9 cellular contexts compared by ENCODE assay signal in genomic region chr7:132485600-132486594, GRCh38.
DNase-seq lines count a peak whose midpoint lies in the region; ATAC-seq, FAIRE-seq and TF ChIP-seq lines count a peak whose summit lies in the region.
"Had no signal": no experiment of that assay in that cellular context is flagged by ENCODE, and none has a peak within 500 bp of the region (broad histone marks: within the 10 kb centered on the region; RNA-seq: fewer than 3 reads in every experiment).

No MANE protein-coding gene starts in this region.

- peaks cover 49% of the 10 kb centered on the region for H3K4me1 Mint-ChIP-seq in activated naive CD8-positive, alpha-beta T cell treated with anti-CD3 and anti-CD28 coated beads, Interleukin-2, amount 10 ng/mL, durations not matched to agents 7 days and 5 days

- peak overlapping the region in 1 of 2 donors; percentile 3 for H3K27ac ChIP-seq in thoracic aorta

- H3K27me3 Mint-ChIP-seq in activated naive CD8-positive, alpha-beta T cell treated with anti-CD3 and anti-CD28 coated beads, Interleukin-2, amount 10 ng/mL, durations not matched to agents 7 days and 5 days: no peaks in the 10 kb centered on the region

- no peak for TF ChIP-seq POLR2A in H54 (IDR thresholded peaks at IDR 0.05; ENCODE audit: low read depth, low read length)

- no peak for DNase-seq in Right ventricle myocardium inferior (ENCODE audit: missing footprints)
- DNase-seq in cardiac septum (ENCODE audit: low spot score): no peak
- no peak for DNase-seq in activated naive CD8-positive, alpha-beta T cell treated with anti-CD3 and anti-CD28 coated beads, Interleukin-2, amount 10 ng/mL, durations not matched to agents 7 days and 5 days
- peak; percentile 71 for DNase-seq in left kidney (ENCODE audit: low read depth, low spot score)
- peak; percentile 33 for DNase-seq in thoracic aorta (ENCODE audit: low spot score)
- DNase-seq in NCI-H187 (lab: John Stamatoyannopoulos, UW): no peak
- no peak for DNase-seq in G401 (ENCODE audit: low spot score)
- no peak for DNase-seq in H54 (ENCODE audit: insufficient read length, low spot score)
- DNase-seq: Kasumi-1 had no signal

- peak overlapping the region; percentile 63 for H3K4me3 Mint-ChIP-seq in activated naive CD8-positive, alpha-beta T cell treated with anti-CD3 and anti-CD28 coated beads, Interleukin-2, amount 10 ng/mL, durations not matched to agents 7 days and 5 days

- H3K27me3 ChIP-seq in thoracic aorta (replicated peaks; ENCODE audit: insufficient read depth): no peaks in the 10 kb centered on the region

- in situ Hi-C loops in G401 (cut with HindIII; ENCODE audit: low sequenced_read_pairs): no loop called here

- no peaks in the 10 kb centered on the region for H3K36me3 ChIP-seq in thoracic aorta

- H3K36me3 Mint-ChIP-seq in activated naive CD8-positive, alpha-beta T cell treated with anti-CD3 and anti-CD28 coated beads, Interleukin-2, amount 10 ng/mL, durations not matched to agents 7 days and 5 days: peaks cover 53% of the 10 kb centered on the region

- peak; percentile 71 for ATAC-seq in Right ventricle myocardium inferior
- peak; percentile 91 for ATAC-seq in activated naive CD8-positive, alpha-beta T cell treated with anti-CD3 and anti-CD28 coated beads, Interleukin-2, amount 10 ng/mL, durations not matched to agents 7 days and 5 days (ENCODE audit: low read depth)
- no peak for ATAC-seq in thoracic aorta (ENCODE audit: insufficient number of reproducible peaks, low FRiP score, low read depth)

- POLR2A ChIA-PET in activated naive CD8-positive, alpha-beta T cell treated with anti-CD3 and anti-CD28 coated beads, Interleukin-2, amount 10 ng/mL, durations not matched to agents 7 days and 5 days (lab: Charles Lee): interaction anchor here (0.7 to 1.6 kb wide), 7 partner anchors 10 to 1158 kb away, joined by 3 to 7 read pairs (median 3); partner anchors contain the start of gene MKLN1

- FAIRE-seq in H54 (lab: Jason Lieb, UNC): no peak

- peaks cover 14% of the 10 kb centered on the region for H3K9me3 Mint-ChIP-seq in activated naive CD8-positive, alpha-beta T cell treated with anti-CD3 and anti-CD28 coated beads, Interleukin-2, amount 10 ng/mL, durations not matched to agents 7 days and 5 days

- H3K9me3 ChIP-seq in thoracic aorta: no peaks in the 10 kb centered on the region

- H3K4me1 ChIP-seq in thoracic aorta (ENCODE audit: control insufficient read depth in 1 of 2, low read depth in 2 of 2): peaks cover 4 to 29% of the 10 kb centered on the region in 2 donors

- peak overlapping the region; percentile 17 for H3K4me3 ChIP-seq in thoracic aorta

- intact Hi-C loops in Right ventricle myocardium inferior (cut with DNase I): no loop called here
- intact Hi-C loops in cardiac septum (cut with DNase I): no loop called here

- TF ChIP-seq CTCF in thoracic aorta (IDR thresholded peaks at IDR 0.05): no peak

- H3K27ac Mint-ChIP-seq in activated naive CD8-positive, alpha-beta T cell treated with anti-CD3 and anti-CD28 coated beads, Interleukin-2, amount 10 ng/mL, durations not matched to agents 7 days and 5 days: peak overlapping the region; percentile 88

Comparison
In these comparisons a context has a peak if more than half of its experiments do, and no peak if none do; other contexts are left out.
1. DNase-seq: peak in left kidney (single experiment) and thoracic aorta (single experiment); none in Right ventricle myocardium inferior (single experiment), cardiac septum (single experiment), activated naive CD8-positive, alpha-beta T cell treated with anti-CD3 and anti-CD28 coated beads, Interleukin-2, amount 10 ng/mL, durations not matched to agents 7 days and 5 days (single experiment), NCI-H187 (0 of 2), G401 (single experiment) and H54 (single experiment).